Comparison of ENCODE assay signal across 29 cellular contexts in the genomic region with DNA sequence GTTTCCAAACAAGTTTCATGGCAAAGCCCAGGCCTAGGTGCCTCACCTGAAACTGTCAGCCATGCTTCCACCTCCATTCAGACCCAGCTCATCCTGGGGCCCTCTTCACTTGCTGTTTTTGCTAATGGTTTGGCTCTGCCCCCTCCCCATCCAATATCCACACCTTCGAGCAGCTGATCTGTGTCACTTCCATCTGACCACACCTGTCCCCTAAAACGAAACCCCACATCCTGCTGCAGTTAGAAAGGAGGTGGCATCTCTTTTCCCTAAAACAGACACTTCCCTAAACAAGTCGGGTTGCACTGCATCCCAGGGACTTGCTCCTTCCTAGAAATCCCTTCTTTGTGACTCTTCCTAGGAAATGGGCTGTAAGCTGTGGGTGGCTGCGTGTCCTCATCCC.
"Had no signal": no experiment of that assay in that cellular context is flagged by ENCODE, and none has a peak within 500 bp of the region (broad histone marks: within the 10 kb centered on the region; RNA-seq: fewer than 3 reads in every experiment).

No MANE protein-coding gene starts in this region.

- H3K9me3 ChIP-seq: ovary, psoas muscle, thoracic aorta, thyroid gland, tibial nerve, upper lobe of right lung, uterus had no signal

- ATAC-seq: naive thymus-derived CD4-positive, alpha-beta T cell; natural killer cell; psoas muscle; right cardiac atrium; sciatic nerve; stimulated activated effector memory CD8-positive, alpha-beta T cell treated with anti-CD3 and anti-CD28 coated beads, Interleukin-12 subunit alpha, Interleukin-12 subunit beta, amount 100 ng/mL, for 72 hours; stimulated activated naive B cell treated with anti-CD40 and anti-IgM and Interleukin-4, amounts not matched to agents 10 μg/mL and 1 μg/mL and 100 μg/mL, for 72 hours; upper lobe of right lung had no signal

- H3K4me2 ChIP-seq: smooth muscle cell had no signal

- H3K4me3 ChIP-seq: ovary, psoas muscle, skin epidermis, smooth muscle cell, spleen, stomach, thoracic aorta, thyroid gland, tibial nerve, upper lobe of right lung, uterus had no signal

- H3K79me2 ChIP-seq: parathyroid adenoma had no signal

- H2AFZ ChIP-seq: parathyroid adenoma had no signal

- H3K9me3 Mint-ChIP-seq: nephron, type B pancreatic cell had no signal

- H3K9ac ChIP-seq: parathyroid adenoma had no signal

- H3K4me3 Mint-ChIP-seq: naive thymus-derived CD4-positive, alpha-beta T cell; natural killer cell; nephron; stimulated activated effector memory CD8-positive, alpha-beta T cell treated with anti-CD3 and anti-CD28 coated beads, Interleukin-12 subunit alpha, Interleukin-12 subunit beta, amount 100 ng/mL, for 72 hours; stimulated activated naive B cell treated with anti-CD40 and anti-IgM and Interleukin-4, amounts not matched to agents 10 μg/mL and 1 μg/mL and 100 μg/mL, for 72 hours; stimulated activated naive CD8-positive, alpha-beta T cell treated with anti-CD3 and anti-CD28 coated beads, Interleukin-15, Interleukin-2, amounts not matched to agents 100 ng/mL and 50 ng/mL, for 24 hours; type B pancreatic cell had no signal

- H3K36me3 ChIP-seq: ovary, spleen, stomach, thoracic aorta, thyroid gland, tibial nerve, upper lobe of right lung, uterus had no signal

- H3K27me3 ChIP-seq: ovary, spleen, thyroid gland, tibial nerve, upper lobe of right lung, uterus had no signal

- H3K4me1 Mint-ChIP-seq: naive thymus-derived CD4-positive, alpha-beta T cell; natural killer cell; nephron; stimulated activated effector memory CD8-positive, alpha-beta T cell treated with anti-CD3 and anti-CD28 coated beads, Interleukin-12 subunit alpha, Interleukin-12 subunit beta, amount 100 ng/mL, for 72 hours; stimulated activated naive B cell treated with anti-CD40 and anti-IgM and Interleukin-4, amounts not matched to agents 10 μg/mL and 1 μg/mL and 100 μg/mL, for 72 hours had no signal

- H3K27ac ChIP-seq: ovary, parathyroid adenoma, psoas muscle, skin epidermis, spleen, stomach, thoracic aorta, thyroid gland, tibial nerve, upper lobe of right lung, uterus had no signal

- H3K36me3 Mint-ChIP-seq: naive thymus-derived CD4-positive, alpha-beta T cell; natural killer cell; stimulated activated effector memory CD8-positive, alpha-beta T cell treated with anti-CD3 and anti-CD28 coated beads, Interleukin-12 subunit alpha, Interleukin-12 subunit beta, amount 100 ng/mL, for 72 hours; stimulated activated naive B cell treated with anti-CD40 and anti-IgM and Interleukin-4, amounts not matched to agents 10 μg/mL and 1 μg/mL and 100 μg/mL, for 72 hours; type B pancreatic cell had no signal

- H3K27ac Mint-ChIP-seq: naive thymus-derived CD4-positive, alpha-beta T cell; natural killer cell; nephron; progenitor cell of endocrine pancreas; stimulated activated effector memory CD8-positive, alpha-beta T cell treated with anti-CD3 and anti-CD28 coated beads, Interleukin-12 subunit alpha, Interleukin-12 subunit beta, amount 100 ng/mL, for 72 hours; stimulated activated naive B cell treated with anti-CD40 and anti-IgM and Interleukin-4, amounts not matched to agents 10 μg/mL and 1 μg/mL and 100 μg/mL, for 72 hours; stimulated activated naive CD8-positive, alpha-beta T cell treated with anti-CD3 and anti-CD28 coated beads, Interleukin-15, Interleukin-2, amounts not matched to agents 100 ng/mL and 50 ng/mL, for 24 hours; type B pancreatic cell had no signal

- H3K27me3 Mint-ChIP-seq: stimulated activated naive CD8-positive, alpha-beta T cell treated with anti-CD3 and anti-CD28 coated beads, Interleukin-15, Interleukin-2, amounts not matched to agents 100 ng/mL and 50 ng/mL, for 24 hours had no signal

- H3K4me1 ChIP-seq: parathyroid adenoma, psoas muscle, spleen, stomach, thyroid gland, tibial nerve, upper lobe of right lung, uterus had no signal

- DNase-seq: naive thymus-derived CD4-positive, alpha-beta T cell; natural killer cell; occipital lobe; ovary; posterior cingulate gyrus; psoas muscle; right cardiac atrium; spleen; stimulated activated CD4-positive, alpha-beta T cell treated with anti-CD3 and anti-CD28 coated beads, Interleukin-12 subunit alpha, Interleukin-12 subunit beta, amount 100 ng/mL, for 4 hours; stimulated activated CD4-positive, alpha-beta T cell treated with anti-CD3 and anti-CD28 coated beads, Interleukin-2, amount 100 ng/mL, for 24 hours; stimulated activated CD4-positive, alpha-beta T cell treated with anti-CD3 and anti-CD28 coated beads, Interleukin-2, amount 100 ng/mL, for 48 hours; stimulated activated CD4-positive, alpha-beta T cell treated with anti-CD3 and anti-CD28 coated beads, Interleukin-4, amount 100 ng/mL, for 24 hours; stimulated activated naive B cell treated with anti-CD40 and anti-IgM and Interleukin-4, amounts not matched to agents 10 μg/mL and 1 μg/mL and 100 μg/mL, for 72 hours; stimulated activated naive CD4-positive, alpha-beta T cell treated with Interleukin-2 at 50 U/mL for 16 hours; stomach; thyroid gland; upper lobe of right lung; uterus had no signal
